1 cellular context compared by ENCODE assay signal in the genomic region with DNA sequence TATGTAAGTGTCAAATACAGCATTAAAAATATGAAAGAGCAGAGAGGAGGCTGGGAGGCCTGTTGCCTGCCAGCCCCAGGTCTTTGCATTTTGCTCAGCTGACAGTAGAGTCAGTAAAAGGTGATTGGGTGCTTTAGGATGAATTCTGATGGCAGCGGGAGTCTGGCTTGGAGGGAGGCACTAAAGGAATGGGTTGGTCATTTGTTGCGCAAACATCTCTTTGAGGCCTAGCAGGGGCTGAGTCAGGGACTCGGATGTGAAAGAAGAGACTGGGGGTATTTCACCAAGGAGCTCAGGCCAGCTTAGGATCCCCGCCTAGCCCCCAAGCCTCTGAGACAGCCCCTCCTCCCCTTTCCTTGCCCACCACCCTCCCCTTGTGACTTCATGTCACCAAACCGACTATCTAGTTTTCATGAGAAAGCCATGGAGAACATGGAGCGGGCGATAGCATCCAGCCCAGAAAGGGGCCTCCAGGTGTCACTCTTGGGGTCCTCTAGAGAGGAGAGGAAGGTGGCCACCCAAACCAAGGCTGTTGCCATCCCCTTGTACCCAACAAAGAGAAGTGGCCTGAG.
A peak's percentile ranks its signal among the peaks of the same experiment; 100 is the strongest.
TF ChIP-seq lines count a peak whose summit lies in the region.

No MANE protein-coding gene starts in this region.

TF ChIP-seq in HepG2, 621 proteins besides CTCF, POLR2A, EP300 and RAD21:
- TF ChIP-seq CEBPB (IDR thresholded peaks at IDR 0.05; ENCODE audit: borderline replicate concordance, low read depth, low read length) (peak; percentile 79), TARDBP (CRISPR knock-in tag; IDR thresholded peaks at IDR 0.05) (no peak), CEBPG (CRISPR knock-in tag; IDR thresholded peaks at IDR 0.05) (peak; percentile 48; the same call in 1 of the 2 replicates)
